In the genomic region with DNA sequence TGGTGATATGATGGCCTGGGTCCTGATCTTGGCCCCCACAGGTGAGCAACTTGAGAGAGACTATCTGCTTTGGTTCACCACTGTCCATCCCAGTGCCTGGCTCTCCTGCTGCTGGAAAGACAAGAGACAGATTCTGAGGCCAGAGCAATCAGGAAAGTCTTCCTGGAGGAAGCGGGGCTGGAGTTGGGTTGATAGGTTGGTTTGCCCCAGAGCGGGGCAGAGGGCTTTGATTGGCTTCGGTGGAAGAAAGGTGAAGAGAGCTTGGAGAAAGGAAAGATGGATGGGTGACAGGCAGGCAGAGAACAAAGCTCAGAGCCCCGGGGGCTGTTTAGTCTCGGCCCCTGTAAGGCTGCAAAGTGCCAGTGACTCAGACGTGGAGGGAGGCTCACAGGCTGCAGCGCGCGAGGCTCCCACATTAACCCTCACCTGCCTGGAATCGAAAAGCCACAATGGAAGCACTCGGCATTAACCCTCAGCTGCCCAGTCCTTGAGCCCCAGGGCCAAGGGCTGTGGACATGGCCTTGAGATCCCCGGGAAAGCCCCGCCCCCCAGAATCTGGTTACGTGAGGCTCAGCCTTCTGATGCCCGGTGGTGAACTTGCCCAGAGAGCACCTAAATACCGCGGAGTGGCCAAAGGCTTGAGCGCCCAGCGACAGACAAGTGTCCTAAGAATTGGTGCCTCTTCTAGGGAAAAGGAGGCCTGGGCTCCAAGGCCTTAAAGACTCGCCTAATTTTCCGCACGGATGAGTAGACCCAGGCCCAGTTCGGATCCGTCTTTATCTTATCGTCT, we compare ENCODE assay signal across 8 cellular contexts. TPM values are rescaled to one million over a fixed set of nuclear protein-coding genes. Genes with fewer than 3 reads are reported as not detected.
DNase-seq lines count a peak whose midpoint lies in the region; TF ChIP-seq lines count a peak whose summit lies in the region.

No MANE protein-coding gene starts in this region.

- H3K9me3 ChIP-seq in adrenal gland (replicated peaks in 1 of 3) (no peaks in the 10 kb centered on the region), iPS-18c (ENCODE audit: control insufficient read depth, insufficient read depth, low read length) (no peaks in the 10 kb centered on the region), skeletal muscle satellite cell (replicated peaks; ENCODE audit: low read length) (no peaks in the 10 kb centered on the region)

- H3K4me3 ChIP-seq in AG10803 (ENCODE audit: low read length) (peak overlapping the region; percentile 66), adrenal gland (peak overlapping the region in 2 of 4 donors; percentile 45 to 95), iPS-18c (ENCODE audit: insufficient read depth, low read depth, low read length) (peak overlapping the region; percentile 69), skeletal muscle satellite cell (ENCODE audit: low read length) (peak overlapping the region; percentile 86)

- TF ChIP-seq CTCF in AG10803 (conservative IDR thresholded peaks at IDR 0.05; ENCODE audit: low read length) (no peak), adrenal gland (IDR thresholded peaks at IDR 0.05) (no peak)

- in situ Hi-C loops in G401 (cut with HindIII; ENCODE audit: low sequenced_read_pairs): no loop called here

- no peaks in the 10 kb centered on the region for H3K36me3 ChIP-seq in adrenal gland (replicated peaks in 1 of 2)
- no peaks in the 10 kb centered on the region for H3K36me3 ChIP-seq in skeletal muscle satellite cell (ENCODE audit: insufficient read depth, low read length)

- H3K9ac ChIP-seq in skeletal muscle satellite cell (ENCODE audit: low read depth, low read length): peak overlapping the region; percentile 83

- H3K27ac ChIP-seq in adrenal gland: peak overlapping the region in 3 of 5 donors; percentile 56 to 78 (median 72)

- peak overlapping the region; percentile 85 for H3K4me2 ChIP-seq in skeletal muscle satellite cell (ENCODE audit: low read length)

- intact Hi-C loops in adrenal gland (cut with DNase I): loop anchor here in 1 of 2 donors (10.0 kb wide), 1 partner anchor 193 kb away; the partner anchor contains the start of gene PLLP

- no peaks in the 10 kb centered on the region for H3K27me3 ChIP-seq in adrenal gland
- H3K27me3 ChIP-seq in skeletal muscle satellite cell (ENCODE audit: control insufficient read depth, insufficient read depth, low read length): peaks cover 5% of the 10 kb centered on the region

- peaks cover 14 to 19% of the 10 kb centered on the region in 2 donors for H3K4me1 ChIP-seq in adrenal gland (replicated peaks in 1 of 2)
- peaks cover 16% of the 10 kb centered on the region for H3K4me1 ChIP-seq in skeletal muscle satellite cell (ENCODE audit: control insufficient read depth, insufficient read depth, low read length)

- DNase-seq in AG10803 (ENCODE audit: low read depth) (no peak), HT-29 (ENCODE audit: low spot score) (peak; percentile 30), adrenal gland (peak in 6 of 7 donors; percentile 24 to 68 (median 33)), superior temporal gyrus (ENCODE audit: extremely low spot score) (no peak), GF-D8 (lab: John Stamatoyannopoulos, UW) (no peak), G401 (ENCODE audit: low spot score) (no peak)

- TF ChIP-seq POLR2A in adrenal gland (IDR thresholded peaks at IDR 0.05): no peak

- 11 to 14% (median 13%) methylated on average over 25 of the region's 25 CpGs for WGBS in adrenal gland, 4 donors

RNA-seq across cellular contexts. Expression of gene CPNE2, which starts 1.0 kb away (rescaled TPM):
- total RNA-seq in HT-29 (2014; rRNA removed; shearing (Covaris generic)): 40.5 and 44.2 TPM in 2 replicates
- 10 to 100 TPM; 11.8 to 43.6 (median 17.1) TPM for total RNA-seq in adrenal gland
- 10 to 100 TPM in 2 of 3 donors, 1 to 10 TPM in 1; 9.6 to 36.7 (median 29.4) TPM for polyA plus RNA-seq in adrenal gland
- total RNA-seq in skeletal muscle satellite cell (2012; rRNA removed): 6.1 and 10.0 TPM in 2 replicates
- 31.9 and 36.7 TPM in 2 replicates for total RNA-seq in G401 (2014; rRNA removed; shearing (Covaris generic))

Comparison
In these comparisons a context has a peak if more than half of its experiments do, and no peak if none do; other contexts are left out.
1. DNase-seq: peak in HT-29 (single experiment) and adrenal gland (6 of 7); none in AG10803 (single experiment), superior temporal gyrus (single experiment), GF-D8 (single experiment) and G401 (single experiment).